ENCODE assay signal across 8 cellular contexts in the genomic region with DNA sequence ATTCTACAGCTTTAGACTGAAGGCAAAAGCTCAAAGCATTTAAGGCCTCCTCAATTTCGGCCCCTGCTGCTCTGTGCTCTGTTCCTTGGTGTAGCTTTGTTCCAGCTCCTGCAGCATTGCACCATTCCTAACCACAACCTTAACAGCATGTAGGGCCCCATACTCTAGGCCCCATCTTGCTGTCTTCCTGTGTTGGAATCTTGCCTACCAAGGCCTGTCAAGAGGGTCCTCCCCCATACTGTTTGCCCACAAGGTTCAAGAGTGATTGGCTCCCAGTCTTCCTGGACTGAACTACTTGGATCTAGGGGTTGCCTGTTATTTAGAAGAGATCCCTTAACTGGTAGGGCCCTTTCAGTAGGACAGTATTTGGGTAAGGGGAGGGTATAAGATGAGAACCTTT. TPM values are rescaled to one million over a fixed set of nuclear protein-coding genes. Genes with fewer than 3 reads are reported as not detected.
DNase-seq lines count a peak whose midpoint lies in the region; ATAC-seq and TF ChIP-seq lines count a peak whose summit lies in the region.

No MANE protein-coding gene starts in this region.

- peaks cover 53% of the 10 kb centered on the region for H3K36me3 Mint-ChIP-seq in activated T-helper 1 cell treated with anti-CD3 and anti-CD28 coated beads, Interleukin-12 subunit alpha, Interleukin-12 subunit beta, Interleukin-2, Interleukin-4 antibody, amounts not matched to agents 30 ng/mL and 10 ng/mL and 1 ng/mL, durations not matched to agents 14 hours and 24 hours and 36 hours (ENCODE audit: low read depth)
- peaks cover 20% of the 10 kb centered on the region for H3K36me3 Mint-ChIP-seq in mesothelial cell of epicardium

- peak overlapping the region; percentile 36 for H3K27ac ChIP-seq in DND-41 (ENCODE audit: low read length)

- peak overlapping the region in 1 of 2 experiments; percentile 96; a peak in 1 of 4 replicates for H3K4me3 ChIP-seq in DND-41 (ENCODE audit: low read depth in 1 of 2, low read length in 2 of 2)

- peak overlapping the region; percentile 73 for H3K27ac Mint-ChIP-seq in activated T-helper 1 cell treated with anti-CD3 and anti-CD28 coated beads, Interleukin-12 subunit alpha, Interleukin-12 subunit beta, Interleukin-2, Interleukin-4 antibody, amounts not matched to agents 30 ng/mL and 10 ng/mL and 1 ng/mL, durations not matched to agents 14 hours and 24 hours and 36 hours
- peak overlapping the region; percentile 81 for H3K27ac Mint-ChIP-seq in mesothelial cell of epicardium

- H3K4me1 ChIP-seq in DND-41 (ENCODE audit: insufficient read depth, low read length) = peaks cover 46% of the 10 kb centered on the region

- peaks cover 48% of the 10 kb centered on the region for H3K4me1 Mint-ChIP-seq in activated T-helper 1 cell treated with anti-CD3 and anti-CD28 coated beads, Interleukin-12 subunit alpha, Interleukin-12 subunit beta, Interleukin-2, Interleukin-4 antibody, amounts not matched to agents 30 ng/mL and 10 ng/mL and 1 ng/mL, durations not matched to agents 14 hours and 24 hours and 36 hours (ENCODE audit: low read depth)
- H3K4me1 Mint-ChIP-seq in mesothelial cell of epicardium = peaks cover 46% of the 10 kb centered on the region

- peak overlapping the region; percentile 84; the same call in 1 of the 2 replicates for H3K4me2 ChIP-seq in DND-41 (ENCODE audit: insufficient read depth, low read length)

- peak overlapping the region; percentile 99 for H3K4me3 Mint-ChIP-seq in activated T-helper 1 cell treated with anti-CD3 and anti-CD28 coated beads, Interleukin-12 subunit alpha, Interleukin-12 subunit beta, Interleukin-2, Interleukin-4 antibody, amounts not matched to agents 30 ng/mL and 10 ng/mL and 1 ng/mL, durations not matched to agents 14 hours and 24 hours and 36 hours
- peak overlapping the region; percentile 41 for H3K4me3 Mint-ChIP-seq in mesothelial cell of epicardium

- no peak overlapping the region for H2AFZ ChIP-seq in DND-41 (ENCODE audit: low read depth, low read length)

- H3K9me3 Mint-ChIP-seq in activated T-helper 1 cell treated with anti-CD3 and anti-CD28 coated beads, Interleukin-12 subunit alpha, Interleukin-12 subunit beta, Interleukin-2, Interleukin-4 antibody, amounts not matched to agents 30 ng/mL and 10 ng/mL and 1 ng/mL, durations not matched to agents 14 hours and 24 hours and 36 hours = no peaks in the 10 kb centered on the region
- H3K9me3 Mint-ChIP-seq in mesothelial cell of epicardium = no peaks in the 10 kb centered on the region

- H3K27me3 ChIP-seq in DND-41 (ENCODE audit: insufficient read depth, low read length, poor library complexity) = no peaks in the 10 kb centered on the region

- intact Hi-C loops in activated T-helper 1 cell treated with anti-CD3 and anti-CD28 coated beads, Interleukin-12 subunit alpha, Interleukin-12 subunit beta, Interleukin-2, Interleukin-4 antibody, amounts not matched to agents 30 ng/mL and 10 ng/mL and 1 ng/mL, durations not matched to agents 14 hours and 24 hours and 36 hours (cut with micrococcal nuclease) = no loop called here
- intact Hi-C loops in left cardiac atrium (cut with DNase I) = no loop called here

- peaks cover 64% of the 10 kb centered on the region for H3K79me2 ChIP-seq in DND-41 (ENCODE audit: insufficient read depth, low read length)

- DNase-seq in DND-41 = peak; percentile 37
- peak; percentile 34 for DNase-seq in LHCN-M2 (ENCODE audit: low read depth)
- DNase-seq in activated T-helper 1 cell treated with anti-CD3 and anti-CD28 coated beads, Interleukin-12 subunit alpha, Interleukin-12 subunit beta, Interleukin-2, Interleukin-4 antibody, amounts not matched to agents 30 ng/mL and 10 ng/mL and 1 ng/mL, durations not matched to agents 14 hours and 24 hours and 36 hours (ENCODE audit: low spot score) = no peak
- no peak for DNase-seq in mesothelial cell of epicardium (ENCODE audit: low spot score in 2 of 2, unreplicated experiment in 2 of 2)
- DNase-seq in glomerular visceral epithelial cell (ENCODE audit: extremely low spot score) = no peak
- no peak for DNase-seq in NCI-H345 treated with DMSO at 0.1 percent for 48 hours (lab: John Stamatoyannopoulos, UW; ENCODE audit: unreplicated experiment)
- DNase-seq in left cardiac atrium = no peak

- H4K20me1 ChIP-seq in DND-41 (ENCODE audit: insufficient read depth, low read length) = peaks cover 64% of the 10 kb centered on the region

- H3K9ac ChIP-seq in DND-41 (ENCODE audit: low read depth, low read length) = peak overlapping the region; percentile 28; the same call in 1 of the 2 replicates

- H3K9me3 ChIP-seq in DND-41 (ENCODE audit: insufficient read depth, low read length, severe bottlenecking) = no peaks in the 10 kb centered on the region

- no peak for TF ChIP-seq CTCF in DND-41 (IDR thresholded peaks at IDR 0.05; ENCODE audit: borderline replicate concordance, extremely low read depth, low read length, poor library complexity, severe bottlenecking)
- no peak for TF ChIP-seq CTCF in mesothelial cell of epicardium (IDR thresholded peaks at IDR 0.05; ENCODE audit: unreplicated experiment)

- H3K36me3 ChIP-seq in DND-41 (ENCODE audit: insufficient read depth, low read length) = peaks cover 77% of the 10 kb centered on the region

- H3K27me3 Mint-ChIP-seq in activated T-helper 1 cell treated with anti-CD3 and anti-CD28 coated beads, Interleukin-12 subunit alpha, Interleukin-12 subunit beta, Interleukin-2, Interleukin-4 antibody, amounts not matched to agents 30 ng/mL and 10 ng/mL and 1 ng/mL, durations not matched to agents 14 hours and 24 hours and 36 hours (ENCODE audit: insufficient read depth) = no peaks in the 10 kb centered on the region
- no peaks in the 10 kb centered on the region for H3K27me3 Mint-ChIP-seq in mesothelial cell of epicardium (ENCODE audit: low read depth)

- no peak for ATAC-seq in DND-41 (ENCODE audit: insufficient read depth, low read depth)
- ATAC-seq in left cardiac atrium = no peak
- ATAC-seq in GM19463 (IDR thresholded peaks at IDR 0.05; ENCODE audit: unreplicated experiment) = no peak

RNA-seq across cellular contexts. Expression of a gene that starts 26.8 kb away (rescaled TPM):
- total RNA-seq in LHCN-M2 (2014; rRNA removed) = 54.8 and 56.7 TPM in 2 replicates
- 59.2 TPM for polyA plus RNA-seq in LHCN-M2 (2012)
- 38.2 and 42.2 TPM in 2 replicates for total RNA-seq in activated T-helper 1 cell treated with anti-CD3 and anti-CD28 coated beads, Interleukin-12 subunit alpha, Interleukin-12 subunit beta, Interleukin-2, Interleukin-4 antibody, amounts not matched to agents 30 ng/mL and 10 ng/mL and 1 ng/mL, durations not matched to agents 14 hours and 24 hours and 36 hours
- total RNA-seq in mesothelial cell of epicardium = 1.9 to 4.5 TPM (median 2.1 TPM) in 3 replicates
- total RNA-seq in left cardiac atrium = 10 to 100 TPM; 14.3 to 21.1 TPM

RNA-seq across cellular contexts. Expression of a gene that starts 49.9 kb away (rescaled TPM):
- total RNA-seq in LHCN-M2 (2014; rRNA removed) = 0.06 and 0.38 TPM in 2 replicates
- 1.1 TPM for polyA plus RNA-seq in LHCN-M2 (2012)
- total RNA-seq in activated T-helper 1 cell treated with anti-CD3 and anti-CD28 coated beads, Interleukin-12 subunit alpha, Interleukin-12 subunit beta, Interleukin-2, Interleukin-4 antibody, amounts not matched to agents 30 ng/mL and 10 ng/mL and 1 ng/mL, durations not matched to agents 14 hours and 24 hours and 36 hours = 1.6 TPM in 2 replicates
- 4.0 to 4.5 TPM (median 4.3 TPM) in 3 replicates for total RNA-seq in mesothelial cell of epicardium
- under 1 TPM; 0.60 to 0.91 TPM for total RNA-seq in left cardiac atrium

Comparison
In these comparisons a context has a peak if more than half of its experiments do, and no peak if none do; other contexts are left out.
1. DNase-seq: peak in DND-41 (single experiment) and LHCN-M2 (single experiment); none in activated T-helper 1 cell treated with anti-CD3 and anti-CD28 coated beads, Interleukin-12 subunit alpha, Interleukin-12 subunit beta, Interleukin-2, Interleukin-4 antibody, amounts not matched to agents 30 ng/mL and 10 ng/mL and 1 ng/mL, durations not matched to agents 14 hours and 24 hours and 36 hours (single experiment), mesothelial cell of epicardium (0 of 2), glomerular visceral epithelial cell (single experiment), NCI-H345 treated with DMSO at 0.1 percent for 48 hours (single experiment) and left cardiac atrium (single experiment).